ENCODE assay signal across 12 cellular contexts in the genomic region with DNA sequence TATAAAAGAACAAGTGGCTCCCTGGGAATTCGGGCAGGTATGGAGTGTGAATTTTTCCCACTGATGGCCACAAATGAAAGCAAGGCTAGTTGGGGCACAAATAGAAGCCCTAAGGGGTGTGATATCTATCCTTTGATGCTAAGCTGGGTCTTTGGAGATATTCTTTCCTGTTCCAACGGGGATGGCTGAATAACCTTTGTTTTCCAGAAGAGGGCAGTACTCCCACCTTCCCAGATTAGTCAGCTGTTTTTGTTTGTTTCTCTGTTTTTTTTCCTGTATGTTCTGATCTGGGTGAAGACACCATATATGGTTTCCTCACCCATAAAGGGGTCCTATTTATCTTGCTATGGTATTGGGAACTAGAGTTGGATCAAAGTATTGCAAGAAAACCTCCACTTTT.
DNase-seq lines count a peak whose midpoint lies in the region; ATAC-seq and TF ChIP-seq lines count a peak whose summit lies in the region.
"Had no signal": no experiment of that assay in that cellular context is flagged by ENCODE, and none has a peak within 500 bp of the region (broad histone marks: within the 10 kb centered on the region; RNA-seq: fewer than 3 reads in every experiment).

No MANE protein-coding gene starts in this region.

- no peak for ATAC-seq in GM18858 (IDR thresholded peaks at IDR 0.05; ENCODE audit: unreplicated experiment)

- intact Hi-C loops in prostate gland (cut with DNase I) = no loop called here
- intact Hi-C loops in activated CD4-positive, alpha-beta memory T cell treated with anti-CD3 and anti-CD28 coated beads for 36 hours (cut with micrococcal nuclease) = no loop called here

- H3K4me3 Mint-ChIP-seq in activated CD4-positive, alpha-beta memory T cell treated with anti-CD3 and anti-CD28 coated beads for 36 hours = no peak overlapping the region
- H3K4me3 Mint-ChIP-seq: stimulated activated naive CD8-positive, alpha-beta T cell treated with anti-CD3 and anti-CD28 coated beads, Interleukin-15, Interleukin-2, amounts not matched to agents 100 ng/mL and 50 ng/mL, for 24 hours had no signal

- H3K4me1 ChIP-seq in prostate gland (replicated peaks) = no peaks in the 10 kb centered on the region
- H3K4me1 ChIP-seq: left ventricle myocardium inferior had no signal

- POLR2A ChIA-PET in activated CD4-positive, alpha-beta memory T cell treated with anti-CD3 and anti-CD28 coated beads for 36 hours (lab: Charles Lee) = no interaction called here

- peaks cover 14% of the 10 kb centered on the region for H3K9me3 Mint-ChIP-seq in activated CD4-positive, alpha-beta memory T cell treated with anti-CD3 and anti-CD28 coated beads for 36 hours
- H3K9me3 Mint-ChIP-seq: stimulated activated naive CD8-positive, alpha-beta T cell treated with anti-CD3 and anti-CD28 coated beads, Interleukin-15, Interleukin-2, amounts not matched to agents 100 ng/mL and 50 ng/mL, for 24 hours had no signal

- 38% methylated on average over 2 of the region's 2 CpGs for WGBS in prostate gland

- peak; percentile 69 for TF ChIP-seq CTCF in 22Rv1 (IDR thresholded peaks at IDR 0.05)
- peak; percentile 25; the same call in 1 of the 2 replicates for TF ChIP-seq CTCF in GM12874 (IDR thresholded peaks at IDR 0.05; ENCODE audit: insufficient read depth, low read depth, low read length)
- TF ChIP-seq CTCF in fibroblast of villous mesenchyme (IDR thresholded peaks at IDR 0.05; ENCODE audit: insufficient read depth, low read depth, low read length) = peak; percentile 31
- TF ChIP-seq CTCF in prostate gland (IDR thresholded peaks at IDR 0.05) = no peak
- TF ChIP-seq CTCF in GM20000 (IDR thresholded peaks at IDR 0.05; ENCODE audit: extremely low read depth, missing control alignments) = no peak

- H3K36me3 ChIP-seq in prostate gland = no peaks in the 10 kb centered on the region
- H3K36me3 ChIP-seq: left ventricle myocardium inferior had no signal

- CTCF ChIA-PET in activated CD4-positive, alpha-beta memory T cell treated with anti-CD3 and anti-CD28 coated beads for 36 hours (lab: Charles Lee) = no interaction called here

- H3K27ac ChIP-seq in 22Rv1 (no peak overlapping the region), prostate gland (no peak overlapping the region)
- H3K27ac ChIP-seq: left ventricle myocardium inferior had no signal

- H3K27me3 ChIP-seq in prostate gland (replicated peaks; ENCODE audit: insufficient read depth) = no peaks in the 10 kb centered on the region

- no peaks in the 10 kb centered on the region for H3K27me3 Mint-ChIP-seq in activated CD4-positive, alpha-beta memory T cell treated with anti-CD3 and anti-CD28 coated beads for 36 hours
- H3K27me3 Mint-ChIP-seq: stimulated activated naive CD8-positive, alpha-beta T cell treated with anti-CD3 and anti-CD28 coated beads, Interleukin-15, Interleukin-2, amounts not matched to agents 100 ng/mL and 50 ng/mL, for 24 hours had no signal

- no peaks in the 10 kb centered on the region for H3K4me1 Mint-ChIP-seq in activated CD4-positive, alpha-beta memory T cell treated with anti-CD3 and anti-CD28 coated beads for 36 hours (ENCODE audit: low read depth)

- no peak overlapping the region for H3K27ac Mint-ChIP-seq in activated CD4-positive, alpha-beta memory T cell treated with anti-CD3 and anti-CD28 coated beads for 36 hours
- H3K27ac Mint-ChIP-seq: stimulated activated naive CD8-positive, alpha-beta T cell treated with anti-CD3 and anti-CD28 coated beads, Interleukin-15, Interleukin-2, amounts not matched to agents 100 ng/mL and 50 ng/mL, for 24 hours had no signal

- no peaks in the 10 kb centered on the region for H3K9me3 ChIP-seq in prostate gland
- H3K9me3 ChIP-seq: left ventricle myocardium inferior had no signal

- no peaks in the 10 kb centered on the region for H3K36me3 Mint-ChIP-seq in activated CD4-positive, alpha-beta memory T cell treated with anti-CD3 and anti-CD28 coated beads for 36 hours

- TF ChIP-seq POLR2A in prostate gland (IDR thresholded peaks at IDR 0.05) = no peak

- DNase-seq in RPMI7951 (ENCODE audit: low read depth) (peak; percentile 21), fibroblast of villous mesenchyme (ENCODE audit: low read depth) (peak; percentile 18), prostate gland (ENCODE audit: low spot score) (no peak), GM20000 (ENCODE audit: low spot score) (no peak)
- DNase-seq in activated CD4-positive, alpha-beta memory T cell treated with anti-CD3 and anti-CD28 coated beads for 36 hours = no peak
- DNase-seq: activated T-cell treated with anti-CD3 and anti-CD28 coated beads, Interleukin-2, amount 50 U/mL, for 1 hour; left ventricle myocardium inferior; nucleus accumbens had no signal

- no peak overlapping the region for H3K4me3 ChIP-seq in fibroblast of villous mesenchyme (ENCODE audit: low read depth, low read length)
- no peak overlapping the region for H3K4me3 ChIP-seq in prostate gland
- H3K4me3 ChIP-seq: left ventricle myocardium inferior had no signal

Comparison
In these comparisons a context has a peak if more than half of its experiments do, and no peak if none do; other contexts are left out.
1. CTCF ChIP-seq: peak in 22Rv1 (single experiment), GM12874 (single experiment) and fibroblast of villous mesenchyme (single experiment); none in prostate gland (0 of 4) and GM20000 (single experiment).
2. DNase-seq: peak in RPMI7951 (single experiment) and fibroblast of villous mesenchyme (single experiment); none in prostate gland (single experiment), activated CD4-positive, alpha-beta memory T cell treated with anti-CD3 and anti-CD28 coated beads for 36 hours (single experiment) and GM20000 (single experiment).